Comparison of ENCODE assay signal across 10 cellular contexts in the genomic region with DNA sequence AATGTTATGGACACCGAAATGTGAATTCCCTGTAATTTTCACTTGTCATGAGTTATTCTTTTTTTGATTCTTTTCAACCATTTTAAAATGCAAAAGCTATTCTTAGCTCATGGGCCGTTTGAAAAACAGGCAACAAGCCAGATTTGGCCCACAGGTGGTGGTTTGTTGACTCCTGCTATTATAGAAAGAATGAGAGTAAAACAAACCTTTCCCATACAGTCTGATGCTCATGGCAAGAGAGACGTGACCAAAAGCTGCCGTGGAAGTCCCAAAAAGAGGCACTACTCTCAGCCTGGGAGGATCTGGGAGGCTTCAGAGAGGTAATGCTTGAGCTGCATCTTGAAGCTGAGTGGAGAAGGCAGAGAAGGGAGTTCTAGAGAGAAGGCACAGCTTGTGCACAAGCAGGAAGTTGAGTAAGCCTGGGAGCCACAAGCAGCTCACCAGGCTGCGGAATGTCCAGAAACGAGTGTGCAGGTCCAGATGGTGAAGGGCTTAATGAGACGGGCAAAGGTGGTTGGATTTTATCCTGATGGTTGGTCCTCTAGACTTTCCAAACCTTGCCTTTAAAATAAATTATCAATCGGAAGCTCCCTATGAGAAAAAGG. TPM values are rescaled to one million over a fixed set of nuclear protein-coding genes. Genes with fewer than 3 reads are reported as not detected.
DNase-seq lines count a peak whose midpoint lies in the region; ATAC-seq and TF ChIP-seq lines count a peak whose summit lies in the region.
"Had no signal": no experiment of that assay in that cellular context is flagged by ENCODE, and none has a peak within 500 bp of the region (broad histone marks: within the 10 kb centered on the region; RNA-seq: fewer than 3 reads in every experiment).

No MANE protein-coding gene starts in this region.

- H3K9me3 Mint-ChIP-seq in activated T-helper 17 cell treated with anti-CD3 and anti-CD28 coated beads, Interleukin-2, amount 50 U/mL, for 72 hours: peaks cover 3% of the 10 kb centered on the region

- TF ChIP-seq CTCF in GM10266 (IDR thresholded peaks at IDR 0.05; ENCODE audit: control insufficient read depth, insufficient read depth, low read depth, missing control alignments): no peak

- ATAC-seq in GM19467 (IDR thresholded peaks at IDR 0.05; ENCODE audit: unreplicated experiment) (peak; percentile 64), HG03439 (IDR thresholded peaks at IDR 0.05; ENCODE audit: unreplicated experiment) (peak; percentile 69), HG02970 (IDR thresholded peaks at IDR 0.05; ENCODE audit: low FRiP score, unreplicated experiment) (no peak)
- ATAC-seq in activated T-helper 17 cell treated with anti-CD3 and anti-CD28 coated beads, Interleukin-2, amount 50 U/mL, for 72 hours (replicated peaks): peak; percentile 64
- ATAC-seq: gastrocnemius medialis had no signal

- H3K36me3 Mint-ChIP-seq in activated T-helper 17 cell treated with anti-CD3 and anti-CD28 coated beads, Interleukin-2, amount 50 U/mL, for 72 hours (ENCODE audit: low read depth): no peaks in the 10 kb centered on the region

- DNase-seq in GM10266 (ENCODE audit: extremely low spot score) (peak; percentile 59), glomerular visceral epithelial cell (ENCODE audit: extremely low spot score) (no peak), SW 1271 (lab: John Stamatoyannopoulos, UW) (no peak)
- DNase-seq in activated naive CD4-positive, alpha-beta T cell (lab: John Stamatoyannopoulos, UW): no peak
- DNase-seq: gastrocnemius medialis, right cardiac atrium had no signal

- H3K27me3 Mint-ChIP-seq in activated T-helper 17 cell treated with anti-CD3 and anti-CD28 coated beads, Interleukin-2, amount 50 U/mL, for 72 hours: no peaks in the 10 kb centered on the region

- H3K4me1 Mint-ChIP-seq in activated T-helper 17 cell treated with anti-CD3 and anti-CD28 coated beads, Interleukin-2, amount 50 U/mL, for 72 hours: peaks cover 26% of the 10 kb centered on the region

- H3K27ac Mint-ChIP-seq in activated T-helper 17 cell treated with anti-CD3 and anti-CD28 coated beads, Interleukin-2, amount 50 U/mL, for 72 hours: no peak overlapping the region

- peak overlapping the region; percentile 7 for H3K4me3 Mint-ChIP-seq in activated T-helper 17 cell treated with anti-CD3 and anti-CD28 coated beads, Interleukin-2, amount 50 U/mL, for 72 hours

RNA-seq across cellular contexts. Expression of a gene that starts 9.6 kb away (rescaled TPM):
- 1 to 10 TPM; 4.9 to 7.5 TPM for total RNA-seq in activated T-helper 17 cell treated with anti-CD3 and anti-CD28 coated beads, Interleukin-2, amount 50 U/mL, for 72 hours
